ENCODE assay signal across 9 cellular contexts in genomic region chr9:13278023-13278367, GRCh38. TPM values are rescaled to one million over a fixed set of nuclear protein-coding genes. Genes with fewer than 3 reads are reported as not detected.
DNase-seq lines count a peak whose midpoint lies in the region; ATAC-seq, FAIRE-seq and TF ChIP-seq lines count a peak whose summit lies in the region.
"Had no signal": no experiment of that assay in that cellular context is flagged by ENCODE, and none has a peak within 500 bp of the region (broad histone marks: within the 10 kb centered on the region; RNA-seq: fewer than 3 reads in every experiment).

No MANE protein-coding gene starts in this region.

- no peaks in the 10 kb centered on the region for H3K4me1 Mint-ChIP-seq in T-helper 17 cell

- H3K9ac ChIP-seq in SK-N-MC (ENCODE audit: insufficient read length) = peak overlapping the region; percentile 77

- no peak for DNase-seq in SK-N-MC (ENCODE audit: low read depth, low spot score)
- DNase-seq in foreskin fibroblast = no peak
- DNase-seq in pons (ENCODE audit: low spot score) = peak; percentile 51
- no peak for DNase-seq in frontal cortex (ENCODE audit: low spot score in 2 of 2)
- no peak for DNase-seq in NAMALWA (ENCODE audit: low spot score)
- no peak for DNase-seq in T-helper 17 cell
- DNase-seq: activated CD4-positive, alpha-beta T cell treated with anti-CD3 and anti-CD28 coated beads for 4 hours had no signal

- H3K27me3 Mint-ChIP-seq in T-helper 17 cell = peaks cover 4% of the 10 kb centered on the region

- H3K9me3 ChIP-seq in SK-N-MC (ENCODE audit: low read depth, low read length) (no peaks in the 10 kb centered on the region), T-helper 17 cell (ENCODE audit: control insufficient read depth, low read length, poor library complexity, severe bottlenecking) (no peaks in the 10 kb centered on the region)

- H3K27ac Mint-ChIP-seq in T-helper 17 cell = no peak overlapping the region

- no peak for TF ChIP-seq CTCF in C4-2B (conservative IDR thresholded peaks at IDR 0.05)
- TF ChIP-seq CTCF in foreskin fibroblast (IDR thresholded peaks at IDR 0.05; ENCODE audit: low read depth, low read length) = no peak

- H3K4me3 ChIP-seq in SK-N-MC (peak overlapping the region; percentile 79), foreskin fibroblast (ENCODE audit: low read depth in 1 of 2, low read length in 2 of 2) (peak overlapping the region; percentile 79 to 84)

- no peaks in the 10 kb centered on the region for H3K36me3 Mint-ChIP-seq in T-helper 17 cell (ENCODE audit: low read depth)

- FAIRE-seq in frontal cortex (lab: Jason Lieb, UNC) = no peak

- 0 out of 2 replicates have a peak, but pooled peaks cover 2% of the 10 kb centered on the region for H3K36me3 ChIP-seq in SK-N-MC (ENCODE audit: insufficient read depth, low read length)

- H3K27ac ChIP-seq in C4-2B (peak overlapping the region; percentile 96), SK-N-MC (no peak overlapping the region)

- no peak for ATAC-seq in GM21526 (IDR thresholded peaks at IDR 0.05; ENCODE audit: low FRiP score, unreplicated experiment)
- no peak for ATAC-seq in T-helper 17 cell

- no peak overlapping the region for H3K4me3 Mint-ChIP-seq in T-helper 17 cell

RNA-seq across cellular contexts. Expression of gene MPDZ, which starts 1.5 kb away (rescaled TPM):
- total RNA-seq in frontal cortex (43.6 TPM), T-helper 17 cell (under 1 TPM in 1 of 2 donors, not detected in 1; 0.13 TPM)

Comparison
In these comparisons a context has a peak if more than half of its experiments do, and no peak if none do; other contexts are left out.
1. RNA of gene MPDZ, which starts 1.5 kb away (total RNA-seq): 43.6 TPM in frontal cortex (single experiment); 0.13 TPM in T-helper 17 cell; every median in the first group is over 10 times any median in the second.